In genomic region chr2:206423147-206423546, GRCh38 we compare ENCODE assay signal across 14 cellular contexts. TPM values are rescaled to one million over a fixed set of nuclear protein-coding genes. Genes with fewer than 3 reads are reported as not detected.
DNase-seq lines count a peak whose midpoint lies in the region; ATAC-seq, FAIRE-seq and TF ChIP-seq lines count a peak whose summit lies in the region.
"Had no signal": no experiment of that assay in that cellular context is flagged by ENCODE, and none has a peak within 500 bp of the region (broad histone marks: within the 10 kb centered on the region; RNA-seq: fewer than 3 reads in every experiment).

No MANE protein-coding gene starts in this region.

- no peak overlapping the region for H3K4me2 ChIP-seq in GM12878 (ENCODE audit: control insufficient read depth, insufficient read depth)

- peaks cover 0 to 5% of the 10 kb centered on the region in 2 donors for H3K9me3 ChIP-seq in breast epithelium
- H3K9me3 ChIP-seq in GM12878 (replicated peaks; ENCODE audit: control insufficient read depth, insufficient read depth, low read length), result peaks cover 2% of the 10 kb centered on the region; the same call in 2 of the 3 replicates
- H3K9me3 ChIP-seq in effector memory CD4-positive, alpha-beta T cell (ENCODE audit: control insufficient read depth, low read length), result no peaks in the 10 kb centered on the region

- no peaks in the 10 kb centered on the region for H3K27me3 Mint-ChIP-seq in MCF 10A (ENCODE audit: insufficient read depth, unreplicated experiment)
- H3K27me3 Mint-ChIP-seq in activated naive CD4-positive, alpha-beta T cell treated with anti-CD3 and anti-CD28 coated beads, Interleukin-2, amount 10 ng/mL, durations not matched to agents 7 days and 5 days, result peaks cover 16% of the 10 kb centered on the region
- H3K27me3 Mint-ChIP-seq in chondrocyte (ENCODE audit: low read depth), result no peaks in the 10 kb centered on the region

- no peak for TF ChIP-seq EP300 in GM12878 (IDR thresholded peaks at IDR 0.05; ENCODE audit: borderline replicate concordance in 1 of 2, control insufficient read depth in 1 of 2, low read depth in 2 of 2, low read length in 2 of 2)

- H3K27me3 ChIP-seq in breast epithelium (no peaks in the 10 kb centered on the region), GM12878 (replicated peaks in 1 of 2; ENCODE audit: control insufficient read depth in 2 of 2, insufficient read depth in 2 of 2, low read length in 1 of 2) (no peaks in the 10 kb centered on the region)
- peaks cover 4% of the 10 kb centered on the region for H3K27me3 ChIP-seq in effector memory CD4-positive, alpha-beta T cell (replicated peaks; ENCODE audit: control insufficient read depth, insufficient read depth, low read length, poor library complexity, severe bottlenecking)

- H3K27ac Mint-ChIP-seq in MCF 10A (ENCODE audit: low read depth, unreplicated experiment), result no peak overlapping the region
- H3K27ac Mint-ChIP-seq in activated naive CD4-positive, alpha-beta T cell treated with anti-CD3 and anti-CD28 coated beads, Interleukin-2, amount 10 ng/mL, durations not matched to agents 7 days and 5 days, result no peak overlapping the region
- no peak overlapping the region for H3K27ac Mint-ChIP-seq in chondrocyte (ENCODE audit: unreplicated experiment)
- H3K27ac Mint-ChIP-seq: activated T-helper 1 cell treated with anti-CD3 and anti-CD28 coated beads, Interleukin-12 subunit alpha, Interleukin-12 subunit beta, Interleukin-2, Interleukin-4 antibody, amounts not matched to agents 30 ng/mL and 10 ng/mL and 1 ng/mL, durations not matched to agents 14 hours and 24 hours and 36 hours; HFFc6 had no signal

- no peak overlapping the region for H2AFZ ChIP-seq in GM12878 (ENCODE audit: control insufficient read depth, low read depth, low read length)

- in situ Hi-C loops in GM12878 (cut with MboI), result no loop called here

- TF ChIP-seq RAD21 in GM12878 (IDR thresholded peaks at IDR 0.05; ENCODE audit: insufficient read depth, low read depth, low read length), result no peak

- H3K27ac ChIP-seq in breast epithelium (no peak overlapping the region), GM12878 (ENCODE audit: control insufficient read depth, insufficient read depth) (no peak overlapping the region)
- H3K27ac ChIP-seq in effector memory CD4-positive, alpha-beta T cell (ENCODE audit: insufficient read depth, low read length, poor library complexity, severe bottlenecking), result no peak overlapping the region

- CTCF ChIA-PET in MCF 10A (lab: Yijun Ruan, JAX) (no interaction called here), GM12878 (lab: Yijun Ruan, JAX) (no interaction called here)
- CTCF ChIA-PET in activated naive CD4-positive, alpha-beta T cell treated with anti-CD3 and anti-CD28 coated beads, Interleukin-2, amount 10 ng/mL, durations not matched to agents 7 days and 5 days (lab: Charles Lee), result no interaction called here

- no peak overlapping the region for H3K9ac ChIP-seq in GM12878 (ENCODE audit: control insufficient read depth, insufficient read depth, low read length)

- H3K36me3 ChIP-seq in breast epithelium (no peaks in the 10 kb centered on the region), GM12878 (ENCODE audit: control insufficient read depth in 2 of 2, insufficient read depth in 2 of 2, low read length in 1 of 2) (no peaks in the 10 kb centered on the region)
- no peaks in the 10 kb centered on the region for H3K36me3 ChIP-seq in effector memory CD4-positive, alpha-beta T cell (ENCODE audit: control insufficient read depth, insufficient read depth, low read length)

- DNase-seq in MCF 10A (ENCODE audit: unreplicated experiment), result peak; percentile 41
- DNase-seq in breast epithelium (ENCODE audit: low spot score in 2 of 2), result no peak
- peak; percentile 7 for DNase-seq in LHCN-M2 (ENCODE audit: low read depth)
- no peak for DNase-seq in GM12878 (ENCODE audit: low read depth, low spot score)
- DNase-seq in effector memory CD4-positive, alpha-beta T cell, result no peak
- no peak for DNase-seq in activated naive CD4-positive, alpha-beta T cell treated with anti-CD3 and anti-CD28 coated beads, Interleukin-2, amount 10 ng/mL, durations not matched to agents 7 days and 5 days
- DNase-seq in chondrocyte (ENCODE audit: low spot score), result no peak
- DNase-seq: activated CD4-positive, CD25-positive, alpha-beta regulatory T cell treated with anti-CD3 and anti-CD28 coated beads, Interleukin-2, amount 50 U/mL, for 72 hours; HFFc6; NCI-H187; stimulated activated naive CD4-positive, alpha-beta T cell treated with Interleukin-2 at 50 U/mL for 16 hours had no signal

- H3K4me3 Mint-ChIP-seq in MCF 10A (ENCODE audit: unreplicated experiment) (no peak overlapping the region), chondrocyte (ENCODE audit: unreplicated experiment) (no peak overlapping the region)
- H3K4me3 Mint-ChIP-seq in activated naive CD4-positive, alpha-beta T cell treated with anti-CD3 and anti-CD28 coated beads, Interleukin-2, amount 10 ng/mL, durations not matched to agents 7 days and 5 days, result no peak overlapping the region
- H3K4me3 Mint-ChIP-seq: activated T-helper 1 cell treated with anti-CD3 and anti-CD28 coated beads, Interleukin-12 subunit alpha, Interleukin-12 subunit beta, Interleukin-2, Interleukin-4 antibody, amounts not matched to agents 30 ng/mL and 10 ng/mL and 1 ng/mL, durations not matched to agents 14 hours and 24 hours and 36 hours; HFFc6 had no signal

- H3K79me2 ChIP-seq in GM12878 (ENCODE audit: control insufficient read depth, insufficient read depth, low read length), result no peaks in the 10 kb centered on the region

- H3K36me3 Mint-ChIP-seq in MCF 10A (ENCODE audit: insufficient read depth, unreplicated experiment), result peaks cover 5% of the 10 kb centered on the region
- no peaks in the 10 kb centered on the region for H3K36me3 Mint-ChIP-seq in activated naive CD4-positive, alpha-beta T cell treated with anti-CD3 and anti-CD28 coated beads, Interleukin-2, amount 10 ng/mL, durations not matched to agents 7 days and 5 days
- peaks cover 1% of the 10 kb centered on the region for H3K36me3 Mint-ChIP-seq in chondrocyte (ENCODE audit: low read depth)

- H3K4me1 Mint-ChIP-seq in MCF 10A (ENCODE audit: insufficient read depth, unreplicated experiment), result no peaks in the 10 kb centered on the region
- no peaks in the 10 kb centered on the region for H3K4me1 Mint-ChIP-seq in activated naive CD4-positive, alpha-beta T cell treated with anti-CD3 and anti-CD28 coated beads, Interleukin-2, amount 10 ng/mL, durations not matched to agents 7 days and 5 days
- peaks cover 26% of the 10 kb centered on the region for H3K4me1 Mint-ChIP-seq in chondrocyte (ENCODE audit: low read depth)

- no peak overlapping the region for H3K4me3 ChIP-seq in breast epithelium
- no peak overlapping the region for H3K4me3 ChIP-seq in GM12878
- no peak overlapping the region for H3K4me3 ChIP-seq in effector memory CD4-positive, alpha-beta T cell (ENCODE audit: insufficient read depth, low read depth, low read length, poor library complexity, severe bottlenecking)

- intact Hi-C loops in MCF 10A (cut with micrococcal nuclease) (no loop called here), breast epithelium (cut with DNase I; ENCODE audit: low total_unique reads) (no loop called here), GM12878 (cut with micrococcal nuclease; ENCODE audit: unreplicated experiment) (no loop called here)

- H3K9me3 Mint-ChIP-seq in MCF 10A (ENCODE audit: unreplicated experiment), result peaks cover 18% of the 10 kb centered on the region
- peaks cover 11% of the 10 kb centered on the region for H3K9me3 Mint-ChIP-seq in activated naive CD4-positive, alpha-beta T cell treated with anti-CD3 and anti-CD28 coated beads, Interleukin-2, amount 10 ng/mL, durations not matched to agents 7 days and 5 days
- H3K9me3 Mint-ChIP-seq in chondrocyte (ENCODE audit: low read depth), result peaks cover 4% of the 10 kb centered on the region

- no peak for FAIRE-seq in GM12878 (lab: Jason Lieb, UNC)
- FAIRE-seq: frontal cortex had no signal

- no TSS peak for BruUV-seq in MCF 10A (replicated peaks; lab: Mats Ljungman, UMichigan)
- no TSS peak for BruUV-seq in GM12878 (replicated peaks; lab: Mats Ljungman, UMichigan)

- no peaks in the 10 kb centered on the region for H4K20me1 ChIP-seq in GM12878 (ENCODE audit: control insufficient read depth, insufficient read depth)

- no peaks in the 10 kb centered on the region for H3K4me1 ChIP-seq in breast epithelium
- no peaks in the 10 kb centered on the region for H3K4me1 ChIP-seq in GM12878 (ENCODE audit: control insufficient read depth, insufficient read depth, low read length)
- H3K4me1 ChIP-seq in effector memory CD4-positive, alpha-beta T cell (ENCODE audit: control insufficient read depth, insufficient read depth, low read length, poor library complexity, severe bottlenecking), result no peaks in the 10 kb centered on the region

- peak; percentile 93 for ATAC-seq in GM12878
- no peak for ATAC-seq in HG03460 (IDR thresholded peaks at IDR 0.05; ENCODE audit: unreplicated experiment)

- SMC1A ChIA-PET in GM12878 (lab: Charles Lee; ENCODE audit: uncharacterized antibody, unreplicated experiment), result interaction anchor here (1.5 kb wide), 1 partner anchor 55 kb away, joined by 3 read pairs; no protein-coding TSS in a partner anchor

- TF ChIP-seq POLR2A in breast epithelium (IDR thresholded peaks at IDR 0.05) (no peak), GM12878 (IDR thresholded peaks at IDR 0.05; ENCODE audit: low read depth, low read length) (no peak)

- no peak for TF ChIP-seq CTCF in MCF 10A (IDR thresholded peaks at IDR 0.05; ENCODE audit: unreplicated experiment)
- no peak for TF ChIP-seq CTCF in breast epithelium (IDR thresholded peaks at IDR 0.05)
- TF ChIP-seq CTCF in GM12878 (IDR thresholded peaks at IDR 0.05 in 2 of 3, conservative IDR thresholded peaks at IDR 0.05 in 1 of 3; ENCODE audit: control insufficient read depth in 2 of 3, extremely low read depth in 1 of 3, insufficient read depth in 1 of 3, low read depth in 3 of 3, low read length in 3 of 3), result no peak
- TF ChIP-seq CTCF in chondrocyte (IDR thresholded peaks at IDR 0.05), result no peak

- RAD21 ChIA-PET in GM12878 (lab: Charles Lee; ENCODE audit: unreplicated experiment), result no interaction called here

- 2% methylated on average over 2 of the region's 2 CpGs for WGBS in GM12878 (ENCODE audit: insufficient coverage, insufficient replicate concordance, low lambda C conversion rate, missing lambda C conversion rate)

- POLR2A ChIA-PET in MCF 10A (lab: Yijun Ruan, JAX) (interaction anchor here (1.9 kb wide), 1 partner anchor 10 kb away, joined by 7 read pairs; no protein-coding TSS in a partner anchor), GM12878 (lab: Charles Lee) (no interaction called here)

RNA-seq across cellular contexts. Expression of gene ADAM23, which starts 20.2 kb away (rescaled TPM):
- total RNA-seq in MCF 10A (2022), result 0.12 TPM in 1 of 2 replicates, not detected in the other
- total RNA-seq in breast epithelium, result 1 to 10 TPM in 1 of 3 donors, under 1 TPM in 2; 0.48 to 2.5 (median 0.66) TPM
- 3.1 and 6.8 TPM in 2 replicates for total RNA-seq in LHCN-M2 (2014; rRNA removed)
- 5.8 TPM for polyA plus RNA-seq in LHCN-M2 (2012)
- 51.4 and 53.5 TPM in 2 replicates for total RNA-seq in GM12878 (2013; cell fraction: nucleolus; rRNA removed)
- total RNA-seq in GM12878 (2014; rRNA removed), result 11.0 and 12.8 TPM in 2 replicates
- total RNA-seq in GM12878 (2014; rRNA removed; fragmentation: Illumina TruSeq; extraction: Trizol), result 19.3 and 20.6 TPM in 2 replicates
- total RNA-seq in GM12878 (2021), result 36.9 and 41.8 TPM in 2 replicates
- 8.1 TPM for polyA plus RNA-seq in GM12878 (2011; ENCODE audit: low read depth)
- polyA plus RNA-seq in GM12878 (2011; rRNA removed), result 26.2 and 31.4 TPM in 2 replicates
- 25.4 and 28.4 TPM in 2 replicates for polyA plus RNA-seq in GM12878 (2011; cell fraction: cytosol; rRNA removed)
- 19.6 and 26.4 TPM in 2 replicates for polyA plus RNA-seq in GM12878 (2011; cell fraction: nucleus; rRNA removed)
- 10.1 and 12.2 TPM in 2 replicates for polyA plus RNA-seq in GM12878 (2012)
- polyA plus RNA-seq in GM12878 (2014; fragmentation: Illumina TruSeq; extraction: Trizol), result 36.1 and 50.7 TPM in 2 replicates
- polyA plus RNA-seq in GM12878 (2014; fragmentation: Nextera tagmentation; extraction: Ambion mirVana), result 10 to 100 TPM in 1 of 2 experiments, 1 to 10 TPM in 1; 7.9 to 11.9 TPM
- polyA plus RNA-seq in GM12878 (2014; rRNA removed), result 24.0 and 24.5 TPM in 2 replicates
- 10 to 100 TPM in 1 of 2 experiments, 1 to 10 TPM in 1; 5.7 to 11.4 TPM for polyA plus RNA-seq in GM12878 (2016; fragmentation: Nextera tagmentation; extraction: Ambion mirVana)
- polyA minus RNA-seq in GM12878 (2011; rRNA and poly(A)+ RNA removed), result 36.3 and 48.4 TPM in 2 replicates
- polyA minus RNA-seq in GM12878 (2011; cell fraction: cytosol; rRNA and poly(A)+ RNA removed), result 11.5 and 14.9 TPM in 2 replicates
- polyA minus RNA-seq in GM12878 (2011; cell fraction: nucleus; rRNA and poly(A)+ RNA removed), result 23.8 and 32.9 TPM in 2 replicates
- 19.2 to 24.5 TPM (median 22.7 TPM) in 3 replicates for total RNA-seq in chondrocyte

Comparison
In these comparisons a context has a peak if more than half of its experiments do, and no peak if none do; other contexts are left out.
1. DNase-seq: peak in MCF 10A (single experiment) and LHCN-M2 (single experiment); none in breast epithelium (0 of 2), GM12878 (single experiment), effector memory CD4-positive, alpha-beta T cell (0 of 3), activated naive CD4-positive, alpha-beta T cell treated with anti-CD3 and anti-CD28 coated beads, Interleukin-2, amount 10 ng/mL, durations not matched to agents 7 days and 5 days (single experiment) and chondrocyte (single experiment).